ENCODE assay signal across 31 cellular contexts in the genomic region with DNA sequence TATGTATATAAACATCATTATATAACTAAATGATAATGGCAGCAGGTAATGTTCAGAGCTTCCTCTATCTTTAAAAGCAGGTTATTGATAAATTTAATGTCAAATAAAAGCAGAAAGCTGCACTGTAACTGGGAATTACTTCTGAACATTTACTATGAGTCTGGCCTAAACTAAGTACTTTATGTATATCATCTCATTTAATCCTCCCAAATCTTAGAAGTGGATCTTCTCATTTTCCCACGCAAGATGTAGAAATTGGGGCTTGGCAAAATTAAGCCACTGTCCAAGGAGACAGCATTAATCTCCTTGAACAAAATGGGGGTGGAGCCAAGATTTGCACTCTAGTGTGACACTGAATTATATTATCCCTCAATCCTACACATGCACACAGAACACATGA. TPM values are rescaled to one million over a fixed set of nuclear protein-coding genes. Genes with fewer than 3 reads are reported as not detected.
DNase-seq lines count a peak whose midpoint lies in the region; ATAC-seq, FAIRE-seq and TF ChIP-seq lines count a peak whose summit lies in the region.
"Had no signal": no experiment of that assay in that cellular context is flagged by ENCODE, and none has a peak within 500 bp of the region (broad histone marks: within the 10 kb centered on the region; RNA-seq: fewer than 3 reads in every experiment).

No MANE protein-coding gene starts in this region.

- H3K9me2 ChIP-seq in OCI-LY7 (ENCODE audit: insufficient read depth, low read length): no peaks in the 10 kb centered on the region

- peaks cover 32% of the 10 kb centered on the region; the same call in 1 of the 2 replicates for H4K20me1 ChIP-seq in OCI-LY7 (ENCODE audit: insufficient read depth, low read length)

- POLR2A ChIA-PET in OCI-LY7 (lab: Charles Lee): interaction anchor here (0.7 to 18.3 kb wide), 5 partner anchors 8 to 35 kb away, joined by 3 to 404 read pairs (median 5); no protein-coding TSS in a partner anchor

- no TSS peak for BruUV-seq in OCI-LY7 (replicated peaks; lab: Mats Ljungman, UMichigan)

- intact Hi-C loops in natural killer cell (cut with micrococcal nuclease): no loop called here
- intact Hi-C loops in OCI-LY7 (cut with micrococcal nuclease; ENCODE audit: unreplicated experiment): loop anchor here (10.0 kb wide), 1 partner anchor 1231 kb away; the partner anchor contains the start of gene LRR1
- intact Hi-C loops in mucosa of descending colon (cut with DNase I, micrococcal nuclease): no loop called here

- H3K36me3 ChIP-seq in OCI-LY7 (ENCODE audit: insufficient read depth, low read length) (peaks cover 44% of the 10 kb centered on the region), mucosa of descending colon (ENCODE audit: low read depth) (no peaks in the 10 kb centered on the region), small intestine (ENCODE audit: control insufficient read depth in 2 of 2, insufficient read depth in 2 of 2, low read length in 2 of 2) (peaks cover 0 to 3% of the 10 kb centered on the region in 2 donors)
- H3K36me3 ChIP-seq: adrenal gland, esophagus squamous epithelium, pancreas had no signal

- H3K4me1 Mint-ChIP-seq in natural killer cell: peaks cover 77 to 85% of the 10 kb centered on the region in 2 donors
- H3K4me1 Mint-ChIP-seq in natural killer cell treated with Interleukin-12 subunit alpha and Interleukin-12 subunit beta and Interleukin-15 and Interleukin-18, amount 100 ng/mL, for 72 hours (ENCODE audit: low read depth in 2 of 2): peaks cover 66 to 70% of the 10 kb centered on the region in 2 donors
- peaks cover 68% of the 10 kb centered on the region for H3K4me1 Mint-ChIP-seq in glutamatergic neuron (ENCODE audit: low read depth, unreplicated experiment)

- H3K4me3 Mint-ChIP-seq in natural killer cell (no peak overlapping the region), glutamatergic neuron (ENCODE audit: unreplicated experiment) (peak overlapping the region; percentile 79)
- H3K4me3 Mint-ChIP-seq in natural killer cell treated with Interleukin-12 subunit alpha and Interleukin-12 subunit beta and Interleukin-15 and Interleukin-18, amount 100 ng/mL, for 72 hours: no peak overlapping the region
- H3K4me3 Mint-ChIP-seq: activated CD4-positive, alpha-beta T cell treated with anti-CD3 and anti-CD28 coated beads, Interleukin-2, amount 10 ng/mL, durations not matched to agents 7 days and 5 days; activated T-cell treated with anti-CD3 and anti-CD28 coated beads, Interleukin-2, amount 50 U/mL, for 4 hours; mesothelial cell of epicardium; nephron; WTC11 had no signal

- peaks cover 99% of the 10 kb centered on the region for H3K79me2 ChIP-seq in OCI-LY7 (ENCODE audit: insufficient read depth, low read depth, low read length)

- H3K4me2 ChIP-seq in OCI-LY7 (ENCODE audit: low read length): peak overlapping the region; percentile 94
- H3K4me2 ChIP-seq: A549 had no signal

- H3K4me3 ChIP-seq in OCI-LY7 (ENCODE audit: low read depth, low read length, poor library complexity, severe bottlenecking): peak overlapping the region; percentile 62
- no peak overlapping the region for H3K4me3 ChIP-seq in mucosa of descending colon
- H3K4me3 ChIP-seq in small intestine (ENCODE audit: low read depth in 1 of 2, low read length in 2 of 2): no peak overlapping the region
- H3K4me3 ChIP-seq: A549, adrenal gland, esophagus squamous epithelium, pancreas, testis had no signal

- ATAC-seq in natural killer cell (no peak), mucosa of descending colon (no peak), HG02610 (IDR thresholded peaks at IDR 0.05; ENCODE audit: unreplicated experiment) (no peak)
- ATAC-seq in natural killer cell treated with Interleukin-12 subunit alpha and Interleukin-12 subunit beta and Interleukin-15 and Interleukin-18, amount 100 ng/mL, for 72 hours: no peak
- ATAC-seq: A549; activated T-cell treated with anti-CD3 and anti-CD28 coated beads, Interleukin-2, amount 50 U/mL, for 4 hours; foreskin keratinocyte; pancreas; WTC11 had no signal

- 92 to 100% (median 93%) methylated on average over 1 of the region's 1 CpG for WGBS in small intestine, 3 donors

- no peak for FAIRE-seq in small intestine (lab: Jason Lieb, UNC)
- FAIRE-seq: A549, endometrium, pancreas had no signal

- H3K4me1 ChIP-seq in OCI-LY7 (ENCODE audit: insufficient read depth, low read length, poor library complexity, severe bottlenecking) (peaks cover 81% of the 10 kb centered on the region), mucosa of descending colon (ENCODE audit: low read depth) (peaks cover 14% of the 10 kb centered on the region), small intestine (ENCODE audit: control insufficient read depth in 2 of 2, insufficient read depth in 1 of 2, low read depth in 1 of 2, low read length in 1 of 2) (peaks cover 0 to 4% of the 10 kb centered on the region in 2 donors)
- H3K4me1 ChIP-seq: testis had no signal

- H3K27me3 Mint-ChIP-seq in natural killer cell (ENCODE audit: low read depth in 2 of 2) (no peaks in the 10 kb centered on the region), glutamatergic neuron (ENCODE audit: unreplicated experiment) (peaks cover 11% of the 10 kb centered on the region)
- no peaks in the 10 kb centered on the region for H3K27me3 Mint-ChIP-seq in natural killer cell treated with Interleukin-12 subunit alpha and Interleukin-12 subunit beta and Interleukin-15 and Interleukin-18, amount 100 ng/mL, for 72 hours
- H3K27me3 Mint-ChIP-seq: activated CD4-positive, alpha-beta T cell treated with anti-CD3 and anti-CD28 coated beads, Interleukin-2, amount 10 ng/mL, durations not matched to agents 7 days and 5 days; stimulated activated naive CD8-positive, alpha-beta T cell treated with anti-CD3 and anti-CD28 coated beads, Interleukin-15, Interleukin-2, amounts not matched to agents 100 ng/mL and 50 ng/mL, for 24 hours had no signal

- H3K9me3 ChIP-seq in OCI-LY7 (ENCODE audit: low read length) (no peaks in the 10 kb centered on the region), mucosa of descending colon (no peaks in the 10 kb centered on the region), small intestine (ENCODE audit: control insufficient read depth, low read depth) (no peaks in the 10 kb centered on the region)
- H3K9me3 ChIP-seq: A549, adrenal gland, esophagus squamous epithelium, pancreas, testis had no signal

- H2AFZ ChIP-seq in OCI-LY7 (ENCODE audit: low read length): no peak overlapping the region

- H3K9me3 Mint-ChIP-seq in natural killer cell (no peaks in the 10 kb centered on the region), glutamatergic neuron (ENCODE audit: unreplicated experiment) (peaks cover 21% of the 10 kb centered on the region)
- no peaks in the 10 kb centered on the region for H3K9me3 Mint-ChIP-seq in natural killer cell treated with Interleukin-12 subunit alpha and Interleukin-12 subunit beta and Interleukin-15 and Interleukin-18, amount 100 ng/mL, for 72 hours
- H3K9me3 Mint-ChIP-seq: activated CD4-positive, alpha-beta T cell treated with anti-CD3 and anti-CD28 coated beads, Interleukin-2, amount 10 ng/mL, durations not matched to agents 7 days and 5 days; activated T-cell treated with anti-CD3 and anti-CD28 coated beads, Interleukin-2, amount 50 U/mL, for 4 hours; mesothelial cell of epicardium; nephron; stimulated activated naive CD8-positive, alpha-beta T cell treated with anti-CD3 and anti-CD28 coated beads, Interleukin-15, Interleukin-2, amounts not matched to agents 100 ng/mL and 50 ng/mL, for 24 hours; WTC11 had no signal

- no peak for DNase-seq in natural killer cell
- DNase-seq in natural killer cell treated with Interleukin-12 subunit alpha and Interleukin-12 subunit beta and Interleukin-15 and Interleukin-18, amount 100 ng/mL, for 72 hours (ENCODE audit: low spot score): no peak
- no peak for DNase-seq in OCI-LY7 (ENCODE audit: low spot score)
- DNase-seq in glutamatergic neuron: no peak
- no peak for DNase-seq in mucosa of descending colon
- DNase-seq in NCI-H1694 (lab: John Stamatoyannopoulos, UW): no peak
- DNase-seq in small intestine: no peak
- DNase-seq: activated CD4-positive, alpha-beta T cell treated with anti-CD3 and anti-CD28 coated beads, Interleukin-2, amount 10 ng/mL, durations not matched to agents 7 days and 5 days; activated gamma-delta T cell treated with Interleukin-2 at 50 U/mL for 16 hours; activated T-cell treated with anti-CD3 and anti-CD28 coated beads, Interleukin-2, amount 50 U/mL, for 4 hours; adrenal gland; esophagus squamous epithelium; foreskin keratinocyte; HCEC 1CT; Kasumi-1; kidney glomerular epithelial cell; NCI-H146; NCI-H748 treated with DMSO at 0.1 percent for 48 hours; pancreas; testis had no signal

- CTCF ChIA-PET in OCI-LY7 (lab: Charles Lee; ENCODE audit: unreplicated experiment): interaction anchor here (1.3 kb wide), 1 partner anchor 51 kb away, joined by 3 read pairs; no protein-coding TSS in a partner anchor

- TF ChIP-seq CTCF in natural killer cell (IDR thresholded peaks at IDR 0.05) (no peak), OCI-LY7 (conservative IDR thresholded peaks at IDR 0.05; ENCODE audit: low read length) (no peak), glutamatergic neuron (IDR thresholded peaks at IDR 0.05; ENCODE audit: partially characterized antibody, unreplicated experiment) (no peak), mucosa of descending colon (IDR thresholded peaks at IDR 0.05) (no peak)

- peak overlapping the region; percentile 80 for H3K27ac ChIP-seq in OCI-LY7 (ENCODE audit: low read depth, low read length, poor library complexity, severe bottlenecking)
- peak overlapping the region in 1 of 2 donors; percentile 32 for H3K27ac ChIP-seq in small intestine (ENCODE audit: low read depth in 1 of 2, low read length in 1 of 2)
- H3K27ac ChIP-seq: A549, adrenal gland, esophagus squamous epithelium, foreskin keratinocyte, pancreas, testis had no signal

- H3K27ac Mint-ChIP-seq in natural killer cell (peak overlapping the region; percentile 32 to 92), glutamatergic neuron (ENCODE audit: unreplicated experiment) (no peak overlapping the region)
- H3K27ac Mint-ChIP-seq in natural killer cell treated with Interleukin-12 subunit alpha and Interleukin-12 subunit beta and Interleukin-15 and Interleukin-18, amount 100 ng/mL, for 72 hours: no peak overlapping the region
- H3K27ac Mint-ChIP-seq: activated CD4-positive, alpha-beta T cell treated with anti-CD3 and anti-CD28 coated beads, Interleukin-2, amount 10 ng/mL, durations not matched to agents 7 days and 5 days; mesothelial cell of epicardium; nephron; WTC11 had no signal

- H3K36me3 Mint-ChIP-seq in natural killer cell (no peaks in the 10 kb centered on the region), glutamatergic neuron (ENCODE audit: unreplicated experiment) (no peaks in the 10 kb centered on the region)
- peaks cover 4% of the 10 kb centered on the region for H3K36me3 Mint-ChIP-seq in natural killer cell treated with Interleukin-12 subunit alpha and Interleukin-12 subunit beta and Interleukin-15 and Interleukin-18, amount 100 ng/mL, for 72 hours

- no peaks in the 10 kb centered on the region for H3K27me3 ChIP-seq in small intestine (ENCODE audit: control insufficient read depth in 2 of 2, insufficient read depth in 2 of 2, low read length in 2 of 2)
- H3K27me3 ChIP-seq: adrenal gland, esophagus squamous epithelium, foreskin keratinocyte, pancreas, testis had no signal

RNA-seq across cellular contexts. Expression of gene NIN, which starts 5.7 kb away (rescaled TPM):
- total RNA-seq in natural killer cell (100 to 1,000 TPM in 2 of 3 donors, 10 to 100 TPM in 1; 90.8 to 127 (median 118) TPM), OCI-LY7 (2022) (157 and 189 TPM in 2 replicates), glutamatergic neuron (ENCODE audit: unreplicated experiment) (104 TPM), mucosa of descending colon (10 to 100 TPM; 20.5 to 36.3 (median 27.9) TPM)
- 10 to 100 TPM; 52.0 to 74.5 TPM for total RNA-seq in natural killer cell treated with Interleukin-12 subunit alpha and Interleukin-12 subunit beta and Interleukin-15 and Interleukin-18, amount 100 ng/mL, for 72 hours
- 79.5 and 95.3 TPM in 2 replicates for total RNA-seq in OCI-LY7 (2014; rRNA removed; shearing (Covaris generic))
- polyA plus RNA-seq in small intestine: 1 to 10 TPM; 1.9 to 4.4 (median 3.1) TPM

RNA-seq across cellular contexts. Expression of gene ABHD12B, which starts 46.5 kb away (rescaled TPM):
- total RNA-seq in natural killer cell: not detected
- total RNA-seq in natural killer cell treated with Interleukin-12 subunit alpha and Interleukin-12 subunit beta and Interleukin-15 and Interleukin-18, amount 100 ng/mL, for 72 hours: under 1 TPM in 1 of 2 donors, not detected in 1; 0.73 TPM
- 9.0 and 10.7 TPM in 2 replicates for total RNA-seq in OCI-LY7 (2014; rRNA removed; shearing (Covaris generic))
- 6.8 and 13.1 TPM in 2 replicates for total RNA-seq in OCI-LY7 (2022)
- 0.61 TPM for total RNA-seq in glutamatergic neuron (ENCODE audit: unreplicated experiment)
- total RNA-seq in mucosa of descending colon: 10 to 100 TPM in 2 of 3 donors, 1 to 10 TPM in 1; 3.1 to 16.2 (median 14.2) TPM
- polyA plus RNA-seq in small intestine: under 1 TPM in 1 of 3 donors, not detected in 2; 0.07 TPM
- total RNA-seq: activated CD4-positive, alpha-beta T cell treated with anti-CD3 and anti-CD28 coated beads, Interleukin-2, amount 10 ng/mL, durations not matched to agents 7 days and 5 days; activated T-cell treated with anti-CD3 and anti-CD28 coated beads, Interleukin-2, amount 50 U/mL, for 4 hours; dermis microvascular lymphatic vessel endothelial cell; foreskin keratinocyte; renal cortical epithelial cell; skeletal muscle tissue; ureter had no signal
- polyA plus RNA-seq: A549, foreskin keratinocyte, pancreas had no signal

Comparison
In these comparisons a context has a peak if more than half of its experiments do, and no peak if none do; other contexts are left out.
1. H3K27ac Mint-ChIP-seq: peak in natural killer cell (2 of 2); none in natural killer cell treated with Interleukin-12 subunit alpha and Interleukin-12 subunit beta and Interleukin-15 and Interleukin-18, amount 100 ng/mL, for 72 hours (0 of 2) and glutamatergic neuron (single experiment).